In the genomic region with DNA sequence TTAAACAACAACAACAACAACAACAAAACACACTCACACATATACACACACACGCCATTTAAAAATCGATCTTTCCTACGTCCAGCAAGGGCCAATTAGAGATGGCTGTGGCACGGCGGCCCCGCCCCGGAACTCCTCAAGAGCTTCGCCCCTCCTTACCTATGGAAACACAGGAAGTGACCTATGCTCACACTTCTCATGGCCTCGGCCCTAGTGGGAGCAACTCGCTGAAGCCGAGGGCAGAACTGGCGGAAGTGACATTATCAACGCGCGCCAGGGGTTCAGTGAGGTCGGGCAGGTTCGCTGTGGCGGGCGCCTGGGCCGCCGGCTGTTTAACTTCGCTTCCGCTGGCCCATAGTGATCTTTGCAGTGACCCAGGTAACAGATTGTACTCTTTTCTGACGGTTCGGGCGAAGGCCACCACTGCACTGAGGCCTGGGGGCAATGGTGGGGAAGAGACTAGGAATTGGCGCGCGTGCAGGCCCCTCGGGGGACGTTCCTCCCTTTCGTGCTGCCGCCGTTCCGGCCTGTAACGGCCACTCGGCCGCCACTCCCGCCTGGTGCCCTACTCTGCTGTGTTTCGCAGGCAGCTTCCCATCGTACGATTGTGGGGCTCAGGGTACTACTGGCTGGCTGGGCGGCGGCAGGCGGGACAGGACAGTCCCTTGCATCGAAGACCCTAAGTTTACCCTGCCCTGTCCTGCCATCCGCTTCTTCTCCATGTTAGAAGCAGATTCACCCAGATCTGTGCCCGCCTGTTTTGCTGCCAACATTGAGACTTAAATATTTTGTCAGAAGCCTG, we compare ENCODE assay signal across 2 cellular contexts.
TF ChIP-seq lines count a peak whose summit lies in the region.

A gene (plus strand): TSS at position 284 of the 802 bp plus-strand sequence. CDS start 2,661 bp downstream, outside the sequence.

TF ChIP-seq in HCT116, 20 proteins besides CTCF, POLR2A, EP300 and RAD21 (continued from another document):
- TF ChIP-seq EZH2phosphoT487 (IDR thresholded peaks at IDR 0.05; ENCODE audit: borderline replicate concordance) = no peak
- TF ChIP-seq, protein P1, sequence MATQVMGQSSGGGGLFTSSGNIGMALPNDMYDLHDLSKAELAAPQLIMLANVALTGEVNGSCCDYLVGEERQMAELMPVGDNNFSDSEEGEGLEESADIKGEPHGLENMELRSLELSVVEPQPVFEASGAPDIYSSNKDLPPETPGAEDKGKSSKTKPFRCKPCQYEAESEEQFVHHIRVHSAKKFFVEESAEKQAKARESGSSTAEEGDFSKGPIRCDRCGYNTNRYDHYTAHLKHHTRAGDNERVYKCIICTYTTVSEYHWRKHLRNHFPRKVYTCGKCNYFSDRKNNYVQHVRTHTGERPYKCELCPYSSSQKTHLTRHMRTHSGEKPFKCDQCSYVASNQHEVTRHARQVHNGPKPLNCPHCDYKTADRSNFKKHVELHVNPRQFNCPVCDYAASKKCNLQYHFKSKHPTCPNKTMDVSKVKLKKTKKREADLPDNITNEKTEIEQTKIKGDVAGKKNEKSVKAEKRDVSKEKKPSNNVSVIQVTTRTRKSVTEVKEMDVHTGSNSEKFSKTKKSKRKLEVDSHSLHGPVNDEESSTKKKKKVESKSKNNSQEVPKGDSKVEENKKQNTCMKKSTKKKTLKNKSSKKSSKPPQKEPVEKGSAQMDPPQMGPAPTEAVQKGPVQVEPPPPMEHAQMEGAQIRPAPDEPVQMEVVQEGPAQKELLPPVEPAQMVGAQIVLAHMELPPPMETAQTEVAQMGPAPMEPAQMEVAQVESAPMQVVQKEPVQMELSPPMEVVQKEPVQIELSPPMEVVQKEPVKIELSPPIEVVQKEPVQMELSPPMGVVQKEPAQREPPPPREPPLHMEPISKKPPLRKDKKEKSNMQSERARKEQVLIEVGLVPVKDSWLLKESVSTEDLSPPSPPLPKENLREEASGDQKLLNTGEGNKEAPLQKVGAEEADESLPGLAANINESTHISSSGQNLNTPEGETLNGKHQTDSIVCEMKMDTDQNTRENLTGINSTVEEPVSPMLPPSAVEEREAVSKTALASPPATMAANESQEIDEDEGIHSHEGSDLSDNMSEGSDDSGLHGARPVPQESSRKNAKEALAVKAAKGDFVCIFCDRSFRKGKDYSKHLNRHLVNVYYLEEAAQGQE (IDR thresholded peaks at IDR 0.05; ENCODE audit: low read depth) = no peak
- TF ChIP-seq, protein P2, sequence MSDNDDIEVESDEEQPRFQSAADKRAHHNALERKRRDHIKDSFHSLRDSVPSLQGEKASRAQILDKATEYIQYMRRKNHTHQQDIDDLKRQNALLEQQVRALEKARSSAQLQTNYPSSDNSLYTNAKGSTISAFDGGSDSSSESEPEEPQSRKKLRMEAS (IDR thresholded peaks at IDR 0.05) = peak; percentile 88
- peak; percentile 93 for TF ChIP-seq YY1 (IDR thresholded peaks at IDR 0.05; ENCODE audit: extremely low read depth, insufficient replicate concordance, low read depth, low read length)
- TF ChIP-seq ZFX (IDR thresholded peaks at IDR 0.05) = peak; percentile 93
- TF ChIP-seq CEBPB (IDR thresholded peaks at IDR 0.05; ENCODE audit: low read depth) = no peak
- no peak for TF ChIP-seq JUND (IDR thresholded peaks at IDR 0.05)
- peak; percentile 96 for TF ChIP-seq SRF (IDR thresholded peaks at IDR 0.05; ENCODE audit: low read depth)
- no peak for TF ChIP-seq EZH2 (IDR thresholded peaks at IDR 0.05)
- TF ChIP-seq EGR1 (IDR thresholded peaks at IDR 0.05; ENCODE audit: low read depth) = no peak
- peak; percentile 40 for TF ChIP-seq TCF7L2 (IDR thresholded peaks at IDR 0.05; ENCODE audit: borderline replicate concordance, extremely low read depth, insufficient read depth, insufficient read length)
- no peak for TF ChIP-seq CBX3 (IDR thresholded peaks at IDR 0.05; ENCODE audit: low read depth)
- TF ChIP-seq, protein P3, sequence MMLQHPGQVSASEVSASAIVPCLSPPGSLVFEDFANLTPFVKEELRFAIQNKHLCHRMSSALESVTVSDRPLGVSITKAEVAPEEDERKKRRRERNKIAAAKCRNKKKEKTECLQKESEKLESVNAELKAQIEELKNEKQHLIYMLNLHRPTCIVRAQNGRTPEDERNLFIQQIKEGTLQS (IDR thresholded peaks at IDR 0.05) = no peak
- no peak for TF ChIP-seq ZNF274 (IDR thresholded peaks at IDR 0.05; ENCODE audit: low read depth, low read length)
- TF ChIP-seq FOSL1 (IDR thresholded peaks at IDR 0.05; ENCODE audit: low read depth) = no peak
- TF ChIP-seq POLR2AphosphoS5 (IDR thresholded peaks at IDR 0.05; ENCODE audit: low read depth, low read length) = peak; percentile 86
- TF ChIP-seq ELF1 (IDR thresholded peaks at IDR 0.05; ENCODE audit: borderline replicate concordance, low read depth) = peak; percentile 94

TF ChIP-seq in neural cell, 6 proteins besides CTCF, POLR2A, EP300 and RAD21 (continued from another document):
- TF ChIP-seq, protein P1 (IDR thresholded peaks at IDR 0.05; ENCODE audit: borderline replicate concordance) = peak; percentile 61
- TF ChIP-seq SMC3 (conservative IDR thresholded peaks at IDR 0.05; ENCODE audit: poor library complexity) = peak; percentile 31
- TF ChIP-seq EZH2 (IDR thresholded peaks at IDR 0.05; ENCODE audit: borderline replicate concordance, insufficient read depth, low read length, poor library complexity, severe bottlenecking) = no peak
- peak; percentile 62 for TF ChIP-seq MXI1 (conservative IDR thresholded peaks at IDR 0.05; ENCODE audit: poor library complexity, severe bottlenecking)
- peak; percentile 86 for TF ChIP-seq POLR2AphosphoS5 (IDR thresholded peaks at IDR 0.05)
